Comparison of ENCODE assay signal across 18 cellular contexts in genomic region chr11:30239025-30239424, GRCh38. TPM values are rescaled to one million over a fixed set of nuclear protein-coding genes. Genes with fewer than 3 reads are reported as not detected.
DNase-seq lines count a peak whose midpoint lies in the region; ATAC-seq and TF ChIP-seq lines count a peak whose summit lies in the region.
"Had no signal": no experiment of that assay in that cellular context is flagged by ENCODE, and none has a peak within 500 bp of the region (broad histone marks: within the 10 kb centered on the region; RNA-seq: fewer than 3 reads in every experiment).

No MANE protein-coding gene starts in this region.

- TF ChIP-seq CTCF in LNCaP clone FGC (IDR thresholded peaks at IDR 0.05; ENCODE audit: control insufficient read depth, extremely low read depth, insufficient read depth) (no peak), osteoblast (IDR thresholded peaks at IDR 0.05; ENCODE audit: extremely low read depth, low read depth, low read length) (no peak), gastrocnemius medialis (IDR thresholded peaks at IDR 0.05 in 4 of 5, conservative IDR thresholded peaks at IDR 0.05 in 1 of 5) (no peak)

- intact Hi-C loops in gastrocnemius medialis (cut with DNase I; ENCODE audit: low total_unique reads) = no loop called here

- H3K27me3 ChIP-seq in osteoblast (ENCODE audit: insufficient read depth, low read length) (no peaks in the 10 kb centered on the region), gastrocnemius medialis (no peaks in the 10 kb centered on the region)
- H3K27me3 ChIP-seq: BLaER1 treated with 17β-estradiol and CSF1 and Interleukin-3, amounts not matched to agents 10 nM and 100 nM had no signal

- no peaks in the 10 kb centered on the region for H4K20me1 ChIP-seq in osteoblast (ENCODE audit: insufficient read depth, low read length)
- H4K20me1 ChIP-seq: BLaER1 treated with 17β-estradiol and CSF1 and Interleukin-3, amounts not matched to agents 10 nM and 100 nM had no signal

- in situ Hi-C loops in gastrocnemius medialis (cut with MboI; ENCODE audit: low sequenced_read_pairs in 4 of 4) = no loop called here

- H3K4me3 ChIP-seq in LNCaP clone FGC (ENCODE audit: low read depth, low read length) (no peak overlapping the region), osteoblast (ENCODE audit: insufficient read depth, low read length) (no peak overlapping the region), gastrocnemius medialis (no peak overlapping the region)
- H3K4me3 ChIP-seq: A549; BLaER1 treated with 17β-estradiol and CSF1 and Interleukin-3, amounts not matched to agents 10 nM and 100 nM had no signal

- TF ChIP-seq POLR2A in gastrocnemius medialis (IDR thresholded peaks at IDR 0.05) = no peak

- H3K79me2 ChIP-seq in osteoblast (ENCODE audit: insufficient read depth, low read length) = no peaks in the 10 kb centered on the region

- no peak for ATAC-seq in gastrocnemius medialis
- ATAC-seq: A549; CD8-positive, alpha-beta T cell had no signal

- peak in 2 of 3 experiments; percentile 4 to 43 for DNase-seq in NCI-H1417 (lab: John Stamatoyannopoulos, UW)
- no peak for DNase-seq in NCI-H1417 treated with DMSO at 0.1 percent for 48 hours (lab: John Stamatoyannopoulos, UW)
- DNase-seq in LNCaP clone FGC (ENCODE audit: low read depth) = peak; percentile 57
- DNase-seq in osteoblast (ENCODE audit: insufficient read length, low spot score, missing footprints) = peak; percentile 51
- DNase-seq in gastrocnemius medialis = no peak
- DNase-seq: AML-193; Caco-2; Calu3; CD4-positive, alpha-beta T cell; CD8-positive, alpha-beta T cell; DMS79 treated with DMSO at 0.1 percent for 48 hours; GF-D8 had no signal

- H3K4me2 ChIP-seq in osteoblast (ENCODE audit: insufficient read depth, low read length) = no peak overlapping the region
- H3K4me2 ChIP-seq: A549; BLaER1 treated with 17β-estradiol and CSF1 and Interleukin-3, amounts not matched to agents 10 nM and 100 nM had no signal

- no peaks in the 10 kb centered on the region for H3K4me1 ChIP-seq in osteoblast (ENCODE audit: insufficient read depth, low read length)
- no peaks in the 10 kb centered on the region for H3K4me1 ChIP-seq in gastrocnemius medialis

- H3K36me3 ChIP-seq in osteoblast (ENCODE audit: insufficient read depth, low read length) (no peaks in the 10 kb centered on the region), gastrocnemius medialis (no peaks in the 10 kb centered on the region)
- H3K36me3 ChIP-seq: BLaER1 treated with 17β-estradiol and CSF1 and Interleukin-3, amounts not matched to agents 10 nM and 100 nM had no signal

- no peak overlapping the region for H3K27ac ChIP-seq in osteoblast (ENCODE audit: low read depth, low read length)
- H3K27ac ChIP-seq in gastrocnemius medialis = no peak overlapping the region
- H3K27ac ChIP-seq: 22Rv1; A549; BLaER1 treated with 17β-estradiol and CSF1 and Interleukin-3, amounts not matched to agents 10 nM and 100 nM; C4-2B had no signal

- H3K9me3 ChIP-seq in osteoblast (ENCODE audit: low read depth, low read length) = no peaks in the 10 kb centered on the region
- H3K9me3 ChIP-seq in gastrocnemius medialis = no peaks in the 10 kb centered on the region
- H3K9me3 ChIP-seq: A549; BLaER1 treated with 17β-estradiol and CSF1 and Interleukin-3, amounts not matched to agents 10 nM and 100 nM; Caco-2 had no signal

- H2AFZ ChIP-seq in osteoblast (ENCODE audit: low read length) = no peak overlapping the region

RNA-seq across cellular contexts. Expression of gene FSHB, which starts 8.2 kb away (rescaled TPM):
- total RNA-seq in osteoblast (not detected in 2 replicates), gastrocnemius medialis (not detected)
- total RNA-seq: A172; B cell; Caco-2; Calu3; CD4-positive, alpha-beta T cell; CD8-positive, alpha-beta T cell had no signal

Comparison
In these comparisons a context has a peak if more than half of its experiments do, and no peak if none do; other contexts are left out.
1. DNase-seq: peak in NCI-H1417 (2 of 3), LNCaP clone FGC (single experiment) and osteoblast (single experiment); none in NCI-H1417 treated with DMSO at 0.1 percent for 48 hours (single experiment) and gastrocnemius medialis (0 of 2).